ENCODE assay signal across 1 cellular context in the genomic region with DNA sequence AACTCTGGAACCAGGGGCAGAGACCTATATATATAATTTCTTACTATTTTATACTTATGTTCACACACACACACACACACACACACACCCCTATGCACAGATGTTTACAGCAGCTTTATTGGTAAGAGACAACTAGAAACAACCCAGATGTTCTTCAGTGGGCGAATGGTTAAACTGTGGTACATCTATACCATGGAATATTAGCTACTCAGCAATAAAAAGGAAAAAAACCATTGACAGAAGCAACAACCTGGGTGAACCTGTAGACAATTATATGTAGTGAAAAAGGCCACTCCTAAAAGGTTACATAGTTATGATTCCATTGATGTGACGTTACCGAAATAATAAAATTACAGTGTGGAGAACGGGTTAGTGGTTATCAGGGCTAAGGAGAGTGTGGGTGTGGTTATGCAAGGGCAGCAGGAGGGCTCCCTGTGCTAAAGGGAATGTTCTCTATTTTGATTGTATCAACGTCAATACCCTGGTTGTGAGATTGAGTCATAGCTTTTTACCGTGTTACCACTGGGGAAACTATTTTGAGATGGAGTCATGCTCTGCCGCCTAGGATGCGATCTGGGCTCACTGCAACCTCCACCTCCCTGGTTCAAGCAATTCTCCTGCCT.
TF ChIP-seq lines count a peak whose summit lies in the region.

No MANE protein-coding gene starts in this region.

TF ChIP-seq in endothelial cell of umbilical vein, 7 proteins besides CTCF, POLR2A, EP300 and RAD21 (continued from another document):
- TF ChIP-seq, protein P1, sequence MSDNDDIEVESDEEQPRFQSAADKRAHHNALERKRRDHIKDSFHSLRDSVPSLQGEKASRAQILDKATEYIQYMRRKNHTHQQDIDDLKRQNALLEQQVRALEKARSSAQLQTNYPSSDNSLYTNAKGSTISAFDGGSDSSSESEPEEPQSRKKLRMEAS (IDR thresholded peaks at IDR 0.05; ENCODE audit: insufficient read depth, insufficient read length), result no peak
